Comparison of ENCODE assay signal across 1 cellular context in genomic region chr1:114956570-114956969, GRCh38.
TF ChIP-seq lines count a peak whose summit lies in the region.

No MANE protein-coding gene starts in this region.

TF ChIP-seq in IMR-90, 13 proteins besides CTCF, POLR2A, EP300 and RAD21 (continued from another document):
- TF ChIP-seq MXI1 (IDR thresholded peaks at IDR 0.05; ENCODE audit: borderline replicate concordance, low read depth, low read length) (no peak), BHLHE40 (IDR thresholded peaks at IDR 0.05; ENCODE audit: low read depth, low read length) (no peak)
TF ChIP-seq in IMR-90: peak in this region for 0.
